9 cellular contexts compared by ENCODE assay signal in genomic region chrX:100731441-100732281, GRCh38. TPM values are rescaled to one million over a fixed set of nuclear protein-coding genes. Genes with fewer than 3 reads are reported as not detected.
DNase-seq lines count a peak whose midpoint lies in the region; ATAC-seq and TF ChIP-seq lines count a peak whose summit lies in the region.
"Had no signal": no experiment of that assay in that cellular context is flagged by ENCODE, and none has a peak within 500 bp of the region (broad histone marks: within the 10 kb centered on the region; RNA-seq: fewer than 3 reads in every experiment).

SYTL4 (minus strand) TSS chrX:100732121; CDS start chrX:100702037, 30,084 bp downstream.

- no peaks in the 10 kb centered on the region for H4K20me1 ChIP-seq in OCI-LY7 (ENCODE audit: insufficient read depth, low read length)

- peak within 1 kb of the TSS in 4 of 5 donors; percentile 63 to 89 (median 78) for H3K9ac ChIP-seq in subcutaneous abdominal adipose tissue (ENCODE audit: low read length in 5 of 5)

- no peaks in the 10 kb centered on the region for H3K36me3 Mint-ChIP-seq in stimulated activated naive CD8-positive, alpha-beta T cell treated with anti-CD3 and anti-CD28 coated beads, Interleukin-15, Interleukin-2, amounts not matched to agents 100 ng/mL and 50 ng/mL, for 24 hours (ENCODE audit: low read depth)
- H3K36me3 Mint-ChIP-seq: activated naive CD4-positive, alpha-beta T cell treated with anti-CD3 and anti-CD28 coated beads, Interleukin-2, amount 50 U/mL, for 24 hours had no signal

- H2AFZ ChIP-seq in OCI-LY7 (ENCODE audit: low read length), result no peak within 1 kb of the TSS

- H3K27me3 Mint-ChIP-seq in stimulated activated naive CD8-positive, alpha-beta T cell treated with anti-CD3 and anti-CD28 coated beads, Interleukin-15, Interleukin-2, amounts not matched to agents 100 ng/mL and 50 ng/mL, for 24 hours, result peaks cover 48% of the 10 kb centered on the region
- peaks cover 68% of the 10 kb centered on the region for H3K27me3 Mint-ChIP-seq in stimulated activated naive CD8-positive, alpha-beta T cell treated with anti-CD3 and anti-CD28 coated beads, Interleukin-15, amount 100 ng/mL, for 72 hours

- H3K27me3 ChIP-seq in subcutaneous abdominal adipose tissue (ENCODE audit: control insufficient read depth in 5 of 5, insufficient read depth in 4 of 5, low read length in 5 of 5), result peaks cover 0 to 27% (median 8%) of the 10 kb centered on the region in 5 donors

- H3K79me2 ChIP-seq in OCI-LY7 (ENCODE audit: insufficient read depth, low read depth, low read length), result no peaks in the 10 kb centered on the region

- no peaks in the 10 kb centered on the region for H3K9me2 ChIP-seq in OCI-LY7 (ENCODE audit: insufficient read depth, low read length)

- DNase-seq in stimulated activated naive CD8-positive, alpha-beta T cell treated with anti-CD3 and anti-CD28 coated beads, Interleukin-15, amount 100 ng/mL, for 72 hours, result no peak
- DNase-seq in T47D (ENCODE audit: low read depth in 1 of 2, low spot score in 1 of 2) (peak; percentile 16 to 41), kidney tubule cell (ENCODE audit: low spot score) (peak; percentile 29), OCI-LY7 (ENCODE audit: low spot score) (no peak)

- POLR2A ChIA-PET in OCI-LY7 (lab: Charles Lee), result no interaction called here

- H3K27ac Mint-ChIP-seq in stimulated activated naive CD8-positive, alpha-beta T cell treated with anti-CD3 and anti-CD28 coated beads, Interleukin-15, Interleukin-2, amounts not matched to agents 100 ng/mL and 50 ng/mL, for 24 hours, result no peak within 1 kb of the TSS
- H3K27ac Mint-ChIP-seq in stimulated activated naive CD8-positive, alpha-beta T cell treated with anti-CD3 and anti-CD28 coated beads, Interleukin-15, amount 100 ng/mL, for 72 hours, result no peak within 1 kb of the TSS
- H3K27ac Mint-ChIP-seq: activated naive CD4-positive, alpha-beta T cell treated with anti-CD3 and anti-CD28 coated beads, Interleukin-2, amount 50 U/mL, for 24 hours had no signal

- H3K9me3 Mint-ChIP-seq in stimulated activated naive CD8-positive, alpha-beta T cell treated with anti-CD3 and anti-CD28 coated beads, Interleukin-15, Interleukin-2, amounts not matched to agents 100 ng/mL and 50 ng/mL, for 24 hours, result no peaks in the 10 kb centered on the region
- H3K9me3 Mint-ChIP-seq in stimulated activated naive CD8-positive, alpha-beta T cell treated with anti-CD3 and anti-CD28 coated beads, Interleukin-15, amount 100 ng/mL, for 72 hours, result no peaks in the 10 kb centered on the region
- H3K9me3 Mint-ChIP-seq: activated naive CD4-positive, alpha-beta T cell treated with anti-CD3 and anti-CD28 coated beads, Interleukin-2, amount 50 U/mL, for 24 hours had no signal

- H3K27ac ChIP-seq in subcutaneous abdominal adipose tissue (ENCODE audit: low read depth, low read length) (peak within 1 kb of the TSS; percentile 52), OCI-LY7 (ENCODE audit: low read depth, low read length, poor library complexity, severe bottlenecking) (no peak within 1 kb of the TSS)

- H3K4me3 ChIP-seq in subcutaneous abdominal adipose tissue (ENCODE audit: low read depth in 1 of 5, low read length in 5 of 5) (peak within 1 kb of the TSS; percentile 55 to 80 (median 74)), OCI-LY7 (ENCODE audit: low read depth, low read length, poor library complexity, severe bottlenecking) (no peak within 1 kb of the TSS)

- H3K4me2 ChIP-seq in OCI-LY7 (ENCODE audit: low read length), result no peak within 1 kb of the TSS

- CTCF ChIA-PET in OCI-LY7 (lab: Charles Lee; ENCODE audit: unreplicated experiment), result no interaction called here

- H3K36me3 ChIP-seq in subcutaneous abdominal adipose tissue (ENCODE audit: control insufficient read depth in 5 of 5, insufficient read depth in 5 of 5, low read length in 5 of 5) (no peaks in the 10 kb centered on the region), OCI-LY7 (ENCODE audit: insufficient read depth, low read length) (no peaks in the 10 kb centered on the region)

- intact Hi-C loops in OCI-LY7 (cut with micrococcal nuclease; ENCODE audit: unreplicated experiment), result no loop called here

- H3K4me1 Mint-ChIP-seq in stimulated activated naive CD8-positive, alpha-beta T cell treated with anti-CD3 and anti-CD28 coated beads, Interleukin-15, Interleukin-2, amounts not matched to agents 100 ng/mL and 50 ng/mL, for 24 hours (ENCODE audit: low read depth), result no peaks in the 10 kb centered on the region
- H3K4me1 Mint-ChIP-seq in stimulated activated naive CD8-positive, alpha-beta T cell treated with anti-CD3 and anti-CD28 coated beads, Interleukin-15, amount 100 ng/mL, for 72 hours, result peaks cover 8% of the 10 kb centered on the region
- H3K4me1 Mint-ChIP-seq: activated naive CD4-positive, alpha-beta T cell treated with anti-CD3 and anti-CD28 coated beads, Interleukin-2, amount 50 U/mL, for 24 hours had no signal

- in situ Hi-C loops in T47D (cut with HindIII; ENCODE audit: low pct_unique_long_range_greater_than_20kb, low sequenced_read_pairs), result no loop called here

- H3K4me1 ChIP-seq in subcutaneous abdominal adipose tissue (ENCODE audit: control insufficient read depth in 5 of 5, insufficient read depth in 5 of 5, low read length in 5 of 5) (peaks cover 2 to 11% (median 8%) of the 10 kb centered on the region in 5 donors), OCI-LY7 (ENCODE audit: insufficient read depth, low read length, poor library complexity, severe bottlenecking) (no peaks in the 10 kb centered on the region)

- no peaks in the 10 kb centered on the region for H3K9me3 ChIP-seq in subcutaneous abdominal adipose tissue (ENCODE audit: control insufficient read depth in 5 of 5, low read length in 5 of 5)
- no peaks in the 10 kb centered on the region for H3K9me3 ChIP-seq in OCI-LY7 (ENCODE audit: low read length)

- TF ChIP-seq CTCF in OCI-LY7 (conservative IDR thresholded peaks at IDR 0.05; ENCODE audit: low read length), result no peak

- ATAC-seq in stimulated activated naive CD8-positive, alpha-beta T cell treated with anti-CD3 and anti-CD28 coated beads, Interleukin-15, amount 100 ng/mL, for 72 hours, result no peak
- ATAC-seq in GM21447 (IDR thresholded peaks at IDR 0.05; ENCODE audit: unreplicated experiment) (no peak), GM18519 (IDR thresholded peaks at IDR 0.05; ENCODE audit: low FRiP score, unreplicated experiment) (no peak)

- peak within 1 kb of the TSS; percentile 13 for H3K4me3 Mint-ChIP-seq in stimulated activated naive CD8-positive, alpha-beta T cell treated with anti-CD3 and anti-CD28 coated beads, Interleukin-15, Interleukin-2, amounts not matched to agents 100 ng/mL and 50 ng/mL, for 24 hours
- H3K4me3 Mint-ChIP-seq in stimulated activated naive CD8-positive, alpha-beta T cell treated with anti-CD3 and anti-CD28 coated beads, Interleukin-15, amount 100 ng/mL, for 72 hours, result peak within 1 kb of the TSS in 1 of 2 donors; percentile 50
- H3K4me3 Mint-ChIP-seq: activated naive CD4-positive, alpha-beta T cell treated with anti-CD3 and anti-CD28 coated beads, Interleukin-2, amount 50 U/mL, for 24 hours had no signal

- BruUV-seq in OCI-LY7 (replicated peaks; lab: Mats Ljungman, UMichigan), result no TSS peak

RNA-seq across cellular contexts. Expression of gene SYTL4, which starts in this region (rescaled TPM):
- total RNA-seq in OCI-LY7 (2014; rRNA removed; shearing (Covaris generic)), result not detected in 2 replicates
- total RNA-seq in OCI-LY7 (2022), result not detected in 2 replicates

Comparison
In these comparisons a context has a peak if more than half of its experiments do, and no peak if none do; other contexts are left out.
1. DNase-seq: peak in T47D (2 of 2) and kidney tubule cell (single experiment); none in stimulated activated naive CD8-positive, alpha-beta T cell treated with anti-CD3 and anti-CD28 coated beads, Interleukin-15, amount 100 ng/mL, for 72 hours (0 of 2) and OCI-LY7 (single experiment).